In the genomic region with DNA sequence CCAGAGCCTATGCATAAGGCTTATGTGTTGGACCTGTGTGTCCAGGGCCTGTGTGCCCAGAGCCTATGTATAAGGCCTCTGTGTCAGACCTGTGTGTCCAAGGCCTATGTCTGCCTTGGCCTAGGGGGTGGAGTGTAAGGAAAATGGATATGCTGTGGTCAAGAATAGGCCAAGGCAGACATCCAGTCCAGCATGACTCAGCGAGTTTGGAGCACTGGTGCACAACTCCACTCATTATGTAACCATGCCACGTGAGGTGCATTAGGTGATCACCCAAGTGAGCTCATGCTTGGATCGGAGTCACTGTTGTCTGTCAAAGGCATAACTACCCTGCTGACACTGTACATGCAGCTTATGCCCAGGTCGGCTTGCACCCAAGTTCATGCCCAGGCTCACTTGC, we compare ENCODE assay signal across 13 cellular contexts.
DNase-seq lines count a peak whose midpoint lies in the region; ATAC-seq and TF ChIP-seq lines count a peak whose summit lies in the region.
"Had no signal": no experiment of that assay in that cellular context is flagged by ENCODE, and none has a peak within 500 bp of the region (broad histone marks: within the 10 kb centered on the region; RNA-seq: fewer than 3 reads in every experiment).

No MANE protein-coding gene starts in this region.

- H3K14ac ChIP-seq in H9 (ENCODE audit: insufficient read depth, low read length), result no peak overlapping the region

- no peak overlapping the region for H2BK120ac ChIP-seq in H9 (ENCODE audit: low read depth, low read length, poor library complexity, severe bottlenecking)

- H3K9me3 Mint-ChIP-seq in H9, result peaks cover 0 to 6% of the 10 kb centered on the region in 2 experiments; a peak in 2 of 5 replicates
- H3K9me3 Mint-ChIP-seq in stimulated activated effector memory CD8-positive, alpha-beta T cell treated with anti-CD3 and anti-CD28 coated beads, Interleukin-12 subunit alpha, Interleukin-12 subunit beta, amount 100 ng/mL, for 72 hours, result peaks cover 10% of the 10 kb centered on the region

- H3K9ac ChIP-seq in H9 (ENCODE audit: extremely low read depth, insufficient read length, low read length), result no peak overlapping the region

- no peaks in the 10 kb centered on the region for H3K79me1 ChIP-seq in H9 (ENCODE audit: insufficient read depth, low read depth, low read length, poor library complexity, severe bottlenecking)

- H4K8ac ChIP-seq in H9 (replicated peaks; ENCODE audit: insufficient read length, low read depth, low read length), result no peak overlapping the region

- no peak overlapping the region for H3K56ac ChIP-seq in H9 (ENCODE audit: insufficient read length, low read depth, low read length)

- H3K23ac ChIP-seq in H9 (ENCODE audit: insufficient read length, low read depth, low read length), result no peak overlapping the region

- POLR2A ChIA-PET in OCI-LY7 (lab: Charles Lee), result no interaction called here

- no peak overlapping the region for H2BK15ac ChIP-seq in H9 (ENCODE audit: low read depth, low read length)

- BruUV-seq in OCI-LY7 (replicated peaks; lab: Mats Ljungman, UMichigan), result no TSS peak

- H3K79me2 ChIP-seq in H9 (ENCODE audit: insufficient read depth, low read length), result no peaks in the 10 kb centered on the region
- H3K79me2 ChIP-seq in OCI-LY7 (ENCODE audit: insufficient read depth, low read depth, low read length), result no peaks in the 10 kb centered on the region

- H4K20me1 ChIP-seq in H9 (ENCODE audit: control insufficient read depth, insufficient read depth, insufficient read length) (no peaks in the 10 kb centered on the region), OCI-LY7 (ENCODE audit: insufficient read depth, low read length) (no peaks in the 10 kb centered on the region)

- CTCF ChIA-PET in OCI-LY7 (lab: Charles Lee; ENCODE audit: unreplicated experiment), result no interaction called here

- no peak overlapping the region for H3K4me2 ChIP-seq in H9 (ENCODE audit: insufficient read depth, insufficient read length, low read length)
- H3K4me2 ChIP-seq in OCI-LY7 (ENCODE audit: low read length), result no peak overlapping the region

- H3K36me3 Mint-ChIP-seq in H9 (ENCODE audit: insufficient read depth in 1 of 3, low read depth in 3 of 3), result peaks cover 11 to 18% (median 16%) of the 10 kb centered on the region in 3 experiments
- no peaks in the 10 kb centered on the region for H3K36me3 Mint-ChIP-seq in stimulated activated effector memory CD8-positive, alpha-beta T cell treated with anti-CD3 and anti-CD28 coated beads, Interleukin-12 subunit alpha, Interleukin-12 subunit beta, amount 100 ng/mL, for 72 hours

- H2BK12ac ChIP-seq in H9 (ENCODE audit: insufficient read length, low read depth, low read length), result no peak overlapping the region

- DNase-seq in H9, result no peak
- DNase-seq in amniotic epithelial cell (ENCODE audit: low read depth), result peak; percentile 96
- DNase-seq in foreskin keratinocyte, result peak; percentile 24 to 59
- DNase-seq in stimulated activated effector memory CD8-positive, alpha-beta T cell treated with anti-CD3 and anti-CD28 coated beads, Interleukin-12 subunit alpha, Interleukin-12 subunit beta, amount 100 ng/mL, for 72 hours (ENCODE audit: low spot score in 2 of 2), result no peak
- DNase-seq in GOT3 (lab: John Stamatoyannopoulos, UW), result no peak
- DNase-seq in OCI-LY7 (ENCODE audit: low spot score), result no peak
- DNase-seq: DMS79; effector memory CD8-positive, alpha-beta T cell; left cardiac atrium; NCI-H2029; pancreas had no signal

- H2AFZ ChIP-seq in H9 (ENCODE audit: low read length) (no peak overlapping the region), OCI-LY7 (ENCODE audit: low read length) (no peak overlapping the region)

- no peaks in the 10 kb centered on the region for H3K9me2 ChIP-seq in OCI-LY7 (ENCODE audit: insufficient read depth, low read length)

- 0 out of 2 replicates have a peak, but pooled peaks cover 2% of the 10 kb centered on the region for H3K27me3 Mint-ChIP-seq in H9 (ENCODE audit: low read depth)
- H3K27me3 Mint-ChIP-seq: effector memory CD8-positive, alpha-beta T cell had no signal

- H3K9me3 ChIP-seq in H9 (ENCODE audit: control insufficient read depth, low read depth, low read length) (no peaks in the 10 kb centered on the region), OCI-LY7 (ENCODE audit: low read length) (no peaks in the 10 kb centered on the region)
- H3K9me3 ChIP-seq: pancreas had no signal

- H2AK5ac ChIP-seq in H9 (ENCODE audit: insufficient read length, low read length), result no peak overlapping the region

- peaks cover 0 to 5% of the 10 kb centered on the region in 2 experiments; a peak in 2 of 4 replicates for H3K4me1 Mint-ChIP-seq in H9
- no peaks in the 10 kb centered on the region for H3K4me1 Mint-ChIP-seq in stimulated activated effector memory CD8-positive, alpha-beta T cell treated with anti-CD3 and anti-CD28 coated beads, Interleukin-12 subunit alpha, Interleukin-12 subunit beta, amount 100 ng/mL, for 72 hours

- no peak overlapping the region for H2BK20ac ChIP-seq in H9 (ENCODE audit: low read depth, low read length, poor library complexity, severe bottlenecking)

- no peak overlapping the region for H3K18ac ChIP-seq in H9 (ENCODE audit: insufficient read length, low read depth, low read length)

- no peak overlapping the region for H3K4me3 ChIP-seq in OCI-LY7 (ENCODE audit: low read depth, low read length, poor library complexity, severe bottlenecking)
- H3K4me3 ChIP-seq: pancreas had no signal

- H3K4me3 Mint-ChIP-seq in H9, result no peak overlapping the region
- no peak overlapping the region for H3K4me3 Mint-ChIP-seq in stimulated activated effector memory CD8-positive, alpha-beta T cell treated with anti-CD3 and anti-CD28 coated beads, Interleukin-12 subunit alpha, Interleukin-12 subunit beta, amount 100 ng/mL, for 72 hours
- H3K4me3 Mint-ChIP-seq: effector memory CD8-positive, alpha-beta T cell had no signal

- intact Hi-C loops in OCI-LY7 (cut with micrococcal nuclease; ENCODE audit: unreplicated experiment), result no loop called here

- H3K27ac Mint-ChIP-seq in H9, result peak overlapping the region in 2 of 3 experiments; percentile 40 to 68; a peak in 3 of 7 replicates
- no peak overlapping the region for H3K27ac Mint-ChIP-seq in stimulated activated effector memory CD8-positive, alpha-beta T cell treated with anti-CD3 and anti-CD28 coated beads, Interleukin-12 subunit alpha, Interleukin-12 subunit beta, amount 100 ng/mL, for 72 hours
- H3K27ac Mint-ChIP-seq: effector memory CD8-positive, alpha-beta T cell had no signal

- no peaks in the 10 kb centered on the region for H3K23me2 ChIP-seq in H9 (ENCODE audit: insufficient read length, low read depth, low read length, poor library complexity, severe bottlenecking)

- H4K5ac ChIP-seq in H9 (ENCODE audit: insufficient read length, low read depth, low read length), result no peak overlapping the region

- ATAC-seq in foreskin keratinocyte, result peak; percentile 72
- ATAC-seq in stimulated activated effector memory CD8-positive, alpha-beta T cell treated with anti-CD3 and anti-CD28 coated beads, Interleukin-12 subunit alpha, Interleukin-12 subunit beta, amount 100 ng/mL, for 72 hours, result peak; percentile 19
- ATAC-seq in HG02938 (IDR thresholded peaks at IDR 0.05; ENCODE audit: unreplicated experiment), result no peak
- ATAC-seq: activated CD4-positive, CD25-positive, alpha-beta regulatory T cell treated with anti-CD3 and anti-CD28 coated beads, Interleukin-2, amount 50 U/mL, for 24 hours; effector memory CD8-positive, alpha-beta T cell had no signal

- H3K4ac ChIP-seq in H9 (ENCODE audit: low read depth, low read length), result no peak overlapping the region

- no peak for TF ChIP-seq CTCF in H9 (conservative IDR thresholded peaks at IDR 0.05)
- TF ChIP-seq CTCF in foreskin keratinocyte (conservative IDR thresholded peaks at IDR 0.05), result no peak
- TF ChIP-seq CTCF in OCI-LY7 (conservative IDR thresholded peaks at IDR 0.05; ENCODE audit: low read length), result no peak

- H2BK5ac ChIP-seq in H9 (ENCODE audit: insufficient read length, low read length), result no peak overlapping the region

- no CpG with 5 or more reads among the region's 4 CpGs for WGBS in H9 (ENCODE audit: extremely low coverage, insufficient read length, low lambda C conversion rate)

- H3T11ph ChIP-seq in H9 (ENCODE audit: low read length), result no peak overlapping the region

- H3K27ac ChIP-seq in H9 (ENCODE audit: insufficient read length, low read depth, low read length) (no peak overlapping the region), foreskin keratinocyte (no peak overlapping the region), OCI-LY7 (ENCODE audit: low read depth, low read length, poor library complexity, severe bottlenecking) (no peak overlapping the region)
- H3K27ac ChIP-seq: pancreas had no signal

- H3K27me3 ChIP-seq in H9 (ENCODE audit: insufficient read depth, low read length), result no peaks in the 10 kb centered on the region
- H3K27me3 ChIP-seq in foreskin keratinocyte, result no peaks in the 10 kb centered on the region
- H3K27me3 ChIP-seq: pancreas had no signal

- H3K36me3 ChIP-seq in OCI-LY7 (ENCODE audit: insufficient read depth, low read length), result no peaks in the 10 kb centered on the region
- H3K36me3 ChIP-seq: pancreas had no signal

- no peak overlapping the region for H4K91ac ChIP-seq in H9 (ENCODE audit: insufficient read length, low read depth, low read length)

- H3K4me1 ChIP-seq in H9 (ENCODE audit: insufficient read depth, low read length) (no peaks in the 10 kb centered on the region), foreskin keratinocyte (no peaks in the 10 kb centered on the region), OCI-LY7 (ENCODE audit: insufficient read depth, low read length, poor library complexity, severe bottlenecking) (no peaks in the 10 kb centered on the region)
- H3K4me1 ChIP-seq: pancreas had no signal

Comparison
In these comparisons a context has a peak if more than half of its experiments do, and no peak if none do; other contexts are left out.
1. DNase-seq: peak in amniotic epithelial cell (single experiment) and foreskin keratinocyte (2 of 2); none in H9 (single experiment), stimulated activated effector memory CD8-positive, alpha-beta T cell treated with anti-CD3 and anti-CD28 coated beads, Interleukin-12 subunit alpha, Interleukin-12 subunit beta, amount 100 ng/mL, for 72 hours (0 of 2), GOT3 (single experiment) and OCI-LY7 (single experiment).